ENCODE assay signal across 8 cellular contexts in genomic region chr16:1363501-1364041, GRCh38. TPM values are rescaled to one million over a fixed set of nuclear protein-coding genes. Genes with fewer than 3 reads are reported as not detected.
DNase-seq lines count a peak whose midpoint lies in the region; ATAC-seq lines count a peak whose summit lies in the region.

No MANE protein-coding gene starts in this region.

- H3K4me3 Mint-ChIP-seq in stimulated activated naive CD8-positive, alpha-beta T cell treated with anti-CD3 and anti-CD28 coated beads, Interleukin-15, amount 100 ng/mL, for 72 hours, result no peak overlapping the region

- H3K4me1 Mint-ChIP-seq in stimulated activated naive CD8-positive, alpha-beta T cell treated with anti-CD3 and anti-CD28 coated beads, Interleukin-15, amount 100 ng/mL, for 72 hours, result peaks cover 14% of the 10 kb centered on the region

- no peaks in the 10 kb centered on the region for H3K9me3 Mint-ChIP-seq in stimulated activated naive CD8-positive, alpha-beta T cell treated with anti-CD3 and anti-CD28 coated beads, Interleukin-15, amount 100 ng/mL, for 72 hours

- peak; percentile 18 for DNase-seq in NCI-H1092 treated with DMSO at 0.1 percent for 48 hours (lab: John Stamatoyannopoulos, UW)
- no peak for DNase-seq in NCI-H1092 (lab: John Stamatoyannopoulos, UW)
- peak; percentile 14 for DNase-seq in NCI-H1694 (lab: John Stamatoyannopoulos, UW)
- DNase-seq in activated CD4-positive, alpha-beta T cell treated with anti-CD3 and anti-CD28 coated beads, Interleukin-2, amount 50 U/mL, for 24 hours (ENCODE audit: low read depth in 1 of 2, low spot score in 1 of 2), result peak; percentile 43 to 44
- peak; percentile 57 for DNase-seq in effector CD4-positive, alpha-beta T cell
- DNase-seq in myocyte (ENCODE audit: low read depth), result peak; percentile 84
- DNase-seq in stimulated activated naive CD8-positive, alpha-beta T cell treated with anti-CD3 and anti-CD28 coated beads, Interleukin-15, amount 100 ng/mL, for 72 hours, result peak; percentile 74 to 75
- DNase-seq in DMS114 treated with DMSO at 0.1 percent for 48 hours (lab: John Stamatoyannopoulos, UW; ENCODE audit: unreplicated experiment), result no peak

- ATAC-seq in stimulated activated naive CD8-positive, alpha-beta T cell treated with anti-CD3 and anti-CD28 coated beads, Interleukin-15, amount 100 ng/mL, for 72 hours, result peak; percentile 93

- H3K27me3 Mint-ChIP-seq in stimulated activated naive CD8-positive, alpha-beta T cell treated with anti-CD3 and anti-CD28 coated beads, Interleukin-15, amount 100 ng/mL, for 72 hours, result no peaks in the 10 kb centered on the region

- peak overlapping the region in 1 of 2 donors; percentile 54 for H3K27ac Mint-ChIP-seq in stimulated activated naive CD8-positive, alpha-beta T cell treated with anti-CD3 and anti-CD28 coated beads, Interleukin-15, amount 100 ng/mL, for 72 hours

RNA-seq across cellular contexts. Expression of gene GNPTG, which starts 11.8 kb away (rescaled TPM):
- total RNA-seq in myocyte, result 57.0 and 63.7 TPM in 2 replicates
- 77.6 TPM for polyA plus RNA-seq in myocyte (2012)

RNA-seq across cellular contexts. Expression of gene TSR3, which starts 11.9 kb away (rescaled TPM):
- total RNA-seq in myocyte, result 112 and 115 TPM in 2 replicates
- 87.8 TPM for polyA plus RNA-seq in myocyte (2012)

RNA-seq across cellular contexts. Expression of gene BAIAP3, which starts 30.1 kb away (rescaled TPM):
- 3.6 and 7.1 TPM in 2 replicates for total RNA-seq in myocyte
- 2.0 TPM for polyA plus RNA-seq in myocyte (2012)

RNA-seq across cellular contexts. Expression of gene UNKL, which starts 50.9 kb away (rescaled TPM):
- 9.8 and 18.9 TPM in 2 replicates for total RNA-seq in myocyte
- 11.0 TPM for polyA plus RNA-seq in myocyte (2012)

RNA-seq across cellular contexts. Expression of gene UBE2I, which starts 54.1 kb away (rescaled TPM):
- 48.5 and 57.2 TPM in 2 replicates for total RNA-seq in myocyte
- 87.3 TPM for polyA plus RNA-seq in myocyte (2012)

Comparison
In these comparisons a context has a peak if more than half of its experiments do, and no peak if none do; other contexts are left out.
1. DNase-seq: peak in NCI-H1092 treated with DMSO at 0.1 percent for 48 hours (single experiment), NCI-H1694 (single experiment), activated CD4-positive, alpha-beta T cell treated with anti-CD3 and anti-CD28 coated beads, Interleukin-2, amount 50 U/mL, for 24 hours (2 of 2), effector CD4-positive, alpha-beta T cell (single experiment), myocyte (single experiment) and stimulated activated naive CD8-positive, alpha-beta T cell treated with anti-CD3 and anti-CD28 coated beads, Interleukin-15, amount 100 ng/mL, for 72 hours (2 of 2); none in NCI-H1092 (single experiment) and DMS114 treated with DMSO at 0.1 percent for 48 hours (single experiment).